In genomic region chr4:184824776-184825393, GRCh38 we compare ENCODE assay signal across 8 cellular contexts. TPM values are rescaled to one million over a fixed set of nuclear protein-coding genes. Genes with fewer than 3 reads are reported as not detected.
DNase-seq lines count a peak whose midpoint lies in the region; ATAC-seq and TF ChIP-seq lines count a peak whose summit lies in the region.

No MANE protein-coding gene starts in this region.

- DNase-seq in heart left ventricle (no peak), Right ventricle myocardium inferior (ENCODE audit: missing footprints) (no peak), esophagus squamous epithelium (lab: John Stamatoyannopoulos, UW) (no peak), DMS114 treated with DMSO at 0.1 percent for 48 hours (lab: John Stamatoyannopoulos, UW; ENCODE audit: unreplicated experiment) (no peak), erythroblast (lab: John Stamatoyannopoulos, UW) (no peak)

- TF ChIP-seq POLR2A in heart left ventricle (IDR thresholded peaks at IDR 0.05) (no peak), esophagus squamous epithelium (IDR thresholded peaks at IDR 0.05) (no peak), erythroblast (IDR thresholded peaks at IDR 0.05; ENCODE audit: low read length) (no peak)

- no peak for ATAC-seq in heart left ventricle
- no peak for ATAC-seq in Right ventricle myocardium inferior
- ATAC-seq in HG03135 (IDR thresholded peaks at IDR 0.05; ENCODE audit: unreplicated experiment), result peak; percentile 3

- peak overlapping the region; percentile 35 for H2AFZ ChIP-seq in parathyroid adenoma

- peak overlapping the region; percentile 80 for H3K4me2 ChIP-seq in parathyroid adenoma (ENCODE audit: low read length)

- H3K9me3 ChIP-seq in heart left ventricle (no peaks in the 10 kb centered on the region), esophagus squamous epithelium (no peaks in the 10 kb centered on the region), parathyroid adenoma (ENCODE audit: control insufficient read depth, low read length) (no peaks in the 10 kb centered on the region)

- peaks cover 2 to 63% (median 35%) of the 10 kb centered on the region in 12 donors for H3K4me1 ChIP-seq in heart left ventricle
- peaks cover 3 to 42% (median 9%) of the 10 kb centered on the region in 3 donors for H3K4me1 ChIP-seq in esophagus squamous epithelium
- peaks cover 3% of the 10 kb centered on the region for H3K4me1 ChIP-seq in parathyroid adenoma

- H3K9ac ChIP-seq in parathyroid adenoma, result no peak overlapping the region

- H3K27me3 ChIP-seq in heart left ventricle (no peaks in the 10 kb centered on the region), esophagus squamous epithelium (no peaks in the 10 kb centered on the region), parathyroid adenoma (ENCODE audit: control insufficient read depth, insufficient read depth, low read length) (no peaks in the 10 kb centered on the region)

- H3K4me3 ChIP-seq in heart left ventricle, result peak overlapping the region; percentile 46 to 91 (median 70)
- H3K4me3 ChIP-seq in WI38 (ENCODE audit: low read depth, low read length), result peak overlapping the region; percentile 63
- peak overlapping the region; percentile 58 to 92 (median 70) for H3K4me3 ChIP-seq in esophagus squamous epithelium
- peak overlapping the region; percentile 45 for H3K4me3 ChIP-seq in parathyroid adenoma (ENCODE audit: low read depth, low read length)

- 6 to 13% (median 10%) methylated on average over 18 of the region's 18 CpGs for WGBS in heart left ventricle, 4 donors
- 13 to 39% methylated on average over 6 to 14 of the region's 18 CpGs for WGBS in esophagus squamous epithelium, 2 donors

- TF ChIP-seq CTCF in heart left ventricle (IDR thresholded peaks at IDR 0.05) (no peak), WI38 (IDR thresholded peaks at IDR 0.05; ENCODE audit: low read depth, low read length) (no peak), esophagus squamous epithelium (IDR thresholded peaks at IDR 0.05) (no peak), parathyroid adenoma (IDR thresholded peaks at IDR 0.05) (no peak)

- H3K79me2 ChIP-seq in parathyroid adenoma, result peaks cover 17% of the 10 kb centered on the region

- H3K36me3 ChIP-seq in heart left ventricle (no peaks in the 10 kb centered on the region), esophagus squamous epithelium (no peaks in the 10 kb centered on the region), parathyroid adenoma (ENCODE audit: control insufficient read depth, insufficient read depth, low read length) (no peaks in the 10 kb centered on the region)

- peak overlapping the region; percentile 19 to 94 (median 84) for H3K27ac ChIP-seq in heart left ventricle
- H3K27ac ChIP-seq in esophagus squamous epithelium, result peak overlapping the region; percentile 72 to 94 (median 90)
- H3K27ac ChIP-seq in parathyroid adenoma, result no peak overlapping the region

- intact Hi-C loops in heart left ventricle (cut with DNase I), result loop anchor here in 8 of 10 donors (5.0 to 10.0 kb wide), 8 partner anchors 78 to 320 kb away; partner anchors contain the start of genes SLC25A4 (in 2 of the 8), CASP3 (in 1 of the 8), CENPU (in 1 of the 8) and PRIMPOL (in 1 of the 8)
- intact Hi-C loops in Right ventricle myocardium inferior (cut with DNase I), result loop anchor here (2.0 to 10.0 kb wide), 2 partner anchors 20 to 160 kb away; no protein-coding TSS in a partner anchor
- intact Hi-C loops in esophagus squamous epithelium (cut with DNase I), result no loop called here

RNA-seq across cellular contexts. Expression of gene ACSL1, which starts 0.9 kb away (rescaled TPM):
- total RNA-seq in heart left ventricle (100 to 1,000 TPM; 171 to 603 (median 266) TPM), Right ventricle myocardium inferior (445 TPM), esophagus squamous epithelium (100 to 1,000 TPM in 1 of 4 donors, 10 to 100 TPM in 3; 59.7 to 101 (median 73.8) TPM)
- polyA plus RNA-seq in heart left ventricle, result 100 to 1,000 TPM; 236 to 301 TPM
